Comparison of ENCODE assay signal across 19 cellular contexts in genomic region chr20:54429364-54429763, GRCh38. TPM values are rescaled to one million over a fixed set of nuclear protein-coding genes. Genes with fewer than 3 reads are reported as not detected.
"Had no signal": no experiment of that assay in that cellular context is flagged by ENCODE, and none has a peak within 500 bp of the region (broad histone marks: within the 10 kb centered on the region; RNA-seq: fewer than 3 reads in every experiment).

No MANE protein-coding gene starts in this region.

- H3K27ac Mint-ChIP-seq: dendritic cell treated with granulocyte-macrophage colony-stimulating factor and Interleukin-4, amounts not matched to agents 40 ng/mL and 50 ng/mL, for 4 days; effector memory CD8-positive, alpha-beta T cell; naive thymus-derived CD8-positive, alpha-beta T cell; stimulated activated effector memory CD8-positive, alpha-beta T cell treated with anti-CD3 and anti-CD28 coated beads, Interleukin-12 subunit alpha, Interleukin-12 subunit beta, amount 100 ng/mL, for 72 hours; stimulated activated naive CD8-positive, alpha-beta T cell treated with anti-CD3 and anti-CD28 coated beads, Interleukin-15, Interleukin-2, amounts not matched to agents 100 ng/mL and 50 ng/mL, for 24 hours had no signal

- H3K27ac ChIP-seq: epithelial cell of prostate, esophagus squamous epithelium, foreskin keratinocyte, hepatocyte, right atrium auricular region, testis, tibial nerve had no signal

- H3K9me3 ChIP-seq: testis had no signal

- H3K4me1 Mint-ChIP-seq: naive thymus-derived CD8-positive, alpha-beta T cell; stimulated activated effector memory CD8-positive, alpha-beta T cell treated with anti-CD3 and anti-CD28 coated beads, Interleukin-12 subunit alpha, Interleukin-12 subunit beta, amount 100 ng/mL, for 72 hours had no signal

- H3K36me3 Mint-ChIP-seq: stimulated activated effector memory CD8-positive, alpha-beta T cell treated with anti-CD3 and anti-CD28 coated beads, Interleukin-12 subunit alpha, Interleukin-12 subunit beta, amount 100 ng/mL, for 72 hours had no signal

- H3K4me3 Mint-ChIP-seq: dendritic cell treated with granulocyte-macrophage colony-stimulating factor and Interleukin-4, amounts not matched to agents 40 ng/mL and 50 ng/mL, for 4 days; effector memory CD8-positive, alpha-beta T cell; naive thymus-derived CD8-positive, alpha-beta T cell; stimulated activated effector memory CD8-positive, alpha-beta T cell treated with anti-CD3 and anti-CD28 coated beads, Interleukin-12 subunit alpha, Interleukin-12 subunit beta, amount 100 ng/mL, for 72 hours; stimulated activated naive CD8-positive, alpha-beta T cell treated with anti-CD3 and anti-CD28 coated beads, Interleukin-15, Interleukin-2, amounts not matched to agents 100 ng/mL and 50 ng/mL, for 24 hours had no signal

- H3K4me2 ChIP-seq: hepatocyte, smooth muscle cell had no signal

- H3K4me1 ChIP-seq: esophagus squamous epithelium, foreskin keratinocyte, right atrium auricular region, testis, tibial nerve had no signal

- H3K27me3 ChIP-seq: esophagus squamous epithelium, foreskin keratinocyte, hepatocyte, right atrium auricular region, testis, tibial nerve had no signal

- H3K4me3 ChIP-seq: esophagus squamous epithelium, hepatocyte, mucosa of descending colon, right atrium auricular region, smooth muscle cell, testis, tibial nerve had no signal

- ATAC-seq: effector memory CD8-positive, alpha-beta T cell; foreskin keratinocyte; mucosa of descending colon; naive thymus-derived CD8-positive, alpha-beta T cell; stimulated activated effector memory CD8-positive, alpha-beta T cell treated with anti-CD3 and anti-CD28 coated beads, Interleukin-12 subunit alpha, Interleukin-12 subunit beta, amount 100 ng/mL, for 72 hours had no signal

- H2AFZ ChIP-seq: hepatocyte had no signal

- FAIRE-seq: colon had no signal

- H3K36me3 ChIP-seq: esophagus squamous epithelium, right atrium auricular region, tibial nerve had no signal

- DNase-seq: effector memory CD8-positive, alpha-beta T cell; esophagus squamous epithelium; foreskin keratinocyte; head of caudate nucleus; mucosa of descending colon; naive thymus-derived CD8-positive, alpha-beta T cell; posterior cingulate gyrus; stimulated activated CD4-positive, alpha-beta T cell treated with anti-CD3 and anti-CD28 coated beads, Interleukin-2, amount 100 ng/mL, for 48 hours; stimulated activated CD8-positive, alpha-beta memory T cell treated with anti-CD3 and anti-CD28 coated beads, Interleukin-4, amount 100 ng/mL, for 48 hours; testis had no signal

- H3K27me3 Mint-ChIP-seq: dendritic cell treated with granulocyte-macrophage colony-stimulating factor and Interleukin-4, amounts not matched to agents 40 ng/mL and 50 ng/mL, for 4 days; stimulated activated naive CD8-positive, alpha-beta T cell treated with anti-CD3 and anti-CD28 coated beads, Interleukin-15, Interleukin-2, amounts not matched to agents 100 ng/mL and 50 ng/mL, for 24 hours had no signal

- H3K79me2 ChIP-seq: hepatocyte had no signal

RNA-seq across cellular contexts. Expression of gene DOK5, which starts 46.0 kb away (rescaled TPM):
- total RNA-seq: foreskin keratinocyte; naive thymus-derived CD8-positive, alpha-beta T cell had no signal
- polyA plus RNA-seq: foreskin keratinocyte; naive thymus-derived CD8-positive, alpha-beta T cell had no signal
